In genomic region chr2:99522155-99522554, GRCh38 we compare ENCODE assay signal across 29 cellular contexts.
"Had no signal": no experiment of that assay in that cellular context is flagged by ENCODE, and none has a peak within 500 bp of the region (broad histone marks: within the 10 kb centered on the region; RNA-seq: fewer than 3 reads in every experiment).

No MANE protein-coding gene starts in this region.

- H3K4me3 ChIP-seq: ovary, psoas muscle, skin epidermis, smooth muscle cell, spleen, thoracic aorta, thyroid gland, tibial nerve, upper lobe of left lung, vagina had no signal

- H3K27ac ChIP-seq: ovary, parathyroid adenoma, psoas muscle, skin epidermis, spleen, thoracic aorta, thyroid gland, tibial nerve, upper lobe of left lung, vagina had no signal

- H3K9me3 ChIP-seq: ovary, psoas muscle, spleen, thoracic aorta, thyroid gland, tibial nerve, upper lobe of left lung, vagina had no signal

- H3K79me2 ChIP-seq: parathyroid adenoma had no signal

- H3K27me3 ChIP-seq: ovary, thyroid gland, tibial nerve, upper lobe of left lung, vagina had no signal

- ATAC-seq: naive thymus-derived CD8-positive, alpha-beta T cell; natural killer cell treated with Interleukin-12 subunit alpha and Interleukin-12 subunit beta and Interleukin-15 and Interleukin-18, amount 100 ng/mL, for 72 hours; psoas muscle; right cardiac atrium; sciatic nerve; stimulated activated memory B cell treated with anti-CD40 and anti-IgM and Interleukin-4, amounts not matched to agents 10 μg/mL and 1 μg/mL and 100 μg/mL, for 72 hours; stimulated activated naive CD8-positive, alpha-beta T cell treated with anti-CD3 and anti-CD28 coated beads, Interleukin-15, amount 100 ng/mL, for 72 hours; stimulated activated naive CD8-positive, alpha-beta T cell treated with anti-CD3 and anti-CD28 coated beads, Interleukin-15, Interleukin-2, amounts not matched to agents 100 U/mL and 50 U/mL, for 24 hours had no signal

- H3K9ac ChIP-seq: parathyroid adenoma had no signal

- H2AFZ ChIP-seq: parathyroid adenoma had no signal

- FAIRE-seq: urothelium cell line had no signal

- H3K4me1 ChIP-seq: parathyroid adenoma, psoas muscle, spleen, thyroid gland, tibial nerve, upper lobe of left lung, vagina had no signal

- H3K4me2 ChIP-seq: smooth muscle cell had no signal

- H3K36me3 ChIP-seq: ovary, spleen, thoracic aorta, thyroid gland, tibial nerve, upper lobe of left lung, vagina had no signal

- DNase-seq: naive thymus-derived CD8-positive, alpha-beta T cell; nephron progenitor cell; occipital lobe; ovary; posterior cingulate gyrus; psoas muscle; right cardiac atrium; spleen; stimulated activated CD4-positive, alpha-beta T cell treated with anti-CD3 and anti-CD28 coated beads, Interleukin-12 subunit alpha, Interleukin-12 subunit beta, amount 100 ng/mL, for 4 hours; stimulated activated CD4-positive, alpha-beta T cell treated with anti-CD3 and anti-CD28 coated beads, Interleukin-1b, Interleukin-23, amount 100 ng/mL, for 48 hours; stimulated activated CD4-positive, alpha-beta T cell treated with anti-CD3 and anti-CD28 coated beads, Interleukin-4, amount 100 ng/mL, for 1 hour; stimulated activated CD4-positive, alpha-beta T cell treated with anti-CD3 and anti-CD28 coated beads, Interleukin-4, amount 100 ng/mL, for 4 hours; stimulated activated CD8-positive, alpha-beta memory T cell treated with anti-CD3 and anti-CD28 coated beads, Interleukin-4, amount 100 ng/mL, for 48 hours; stimulated activated naive CD4-positive, alpha-beta T cell; stimulated activated naive CD8-positive, alpha-beta T cell treated with anti-CD3 and anti-CD28 coated beads, Interleukin-15, amount 100 ng/mL, for 72 hours; stimulated activated naive CD8-positive, alpha-beta T cell treated with anti-CD3 and anti-CD28 coated beads, Interleukin-15, Interleukin-2, amounts not matched to agents 100 U/mL and 50 U/mL, for 24 hours; thyroid gland; trophoblast cell; upper lobe of left lung had no signal
